ENCODE assay signal across 24 cellular contexts in genomic region chr14:32595496-32595895, GRCh38.
"Had no signal": no experiment of that assay in that cellular context is flagged by ENCODE, and none has a peak within 500 bp of the region (broad histone marks: within the 10 kb centered on the region; RNA-seq: fewer than 3 reads in every experiment).

No MANE protein-coding gene starts in this region.

- DNase-seq: activated CD4-positive, alpha-beta T cell treated with anti-CD3 and anti-CD28 coated beads, Interleukin-2, amount 50 U/mL, for 1 hour; activated CD4-positive, CD25-positive, alpha-beta regulatory T cell treated with anti-CD3 and anti-CD28 coated beads, Interleukin-2, amount 50 U/mL, for 72 hours; activated CD8-positive, alpha-beta T cell treated with anti-CD3 and anti-CD28 coated beads, Interleukin-2, amount 10 ng/mL, durations not matched to agents 7 days and 5 days; activated gamma-delta T cell; activated naive CD4-positive, alpha-beta T cell treated with anti-CD3 and anti-CD28 coated beads, Interleukin-2, amount 50 U/mL, for 16 hours; activated naive CD8-positive, alpha-beta T cell treated with anti-CD3 and anti-CD28 coated beads, Interleukin-2, amount 50 U/mL, for 24 hours; anterior cingulate cortex; endodermal cell; esophagus squamous epithelium; heart right ventricle; left colon; mucosa of descending colon; naive B cell; retina; stimulated activated CD4-positive, alpha-beta T cell treated with anti-CD3 and anti-CD28 coated beads, Interleukin-12 subunit alpha, Interleukin-12 subunit beta, amount 100 ng/mL, for 4 hours; stimulated activated naive CD8-positive, alpha-beta T cell treated with anti-CD3 and anti-CD28 coated beads, Interleukin-15, amount 100 ng/mL, for 72 hours had no signal

- H3K4me3 Mint-ChIP-seq: activated CD8-positive, alpha-beta T cell treated with anti-CD3 and anti-CD28 coated beads, Interleukin-2, amount 10 ng/mL, durations not matched to agents 7 days and 5 days; activated naive CD8-positive, alpha-beta T cell treated with anti-CD3 and anti-CD28 coated beads, Interleukin-2, amount 50 U/mL, for 24 hours; activated T-helper 1 cell treated with anti-CD3 and anti-CD28 coated beads, Interleukin-12 subunit alpha, Interleukin-12 subunit beta, Interleukin-2, Interleukin-4 antibody, amounts not matched to agents 30 ng/mL and 10 ng/mL and 1 ng/mL, durations not matched to agents 14 hours and 24 hours and 36 hours; central memory CD8-positive, alpha-beta T cell; endodermal cell; memory B cell; naive B cell; neural crest cell; stimulated activated naive CD8-positive, alpha-beta T cell treated with anti-CD3 and anti-CD28 coated beads, Interleukin-15, amount 100 ng/mL, for 72 hours had no signal

- H3K4me3 ChIP-seq: coronary artery, esophagus squamous epithelium, heart right ventricle, mucosa of descending colon, tibial nerve had no signal

- H3K27me3 Mint-ChIP-seq: activated naive CD8-positive, alpha-beta T cell treated with anti-CD3 and anti-CD28 coated beads, Interleukin-2, amount 50 U/mL, for 24 hours; central memory CD8-positive, alpha-beta T cell; memory B cell; stimulated activated naive CD8-positive, alpha-beta T cell treated with anti-CD3 and anti-CD28 coated beads, Interleukin-15, amount 100 ng/mL, for 72 hours had no signal

- H3K27me3 ChIP-seq: esophagus squamous epithelium, heart right ventricle, tibial nerve had no signal

- H3K9me3 ChIP-seq: esophagus squamous epithelium, heart right ventricle, mucosa of descending colon, tibial nerve had no signal

- H3K36me3 Mint-ChIP-seq: memory B cell, naive B cell had no signal

- H3K4me1 Mint-ChIP-seq: activated naive CD8-positive, alpha-beta T cell treated with anti-CD3 and anti-CD28 coated beads, Interleukin-2, amount 50 U/mL, for 24 hours; central memory CD8-positive, alpha-beta T cell; endodermal cell; memory B cell; naive B cell; stimulated activated naive CD8-positive, alpha-beta T cell treated with anti-CD3 and anti-CD28 coated beads, Interleukin-15, amount 100 ng/mL, for 72 hours had no signal

- H3K27ac ChIP-seq: coronary artery, esophagus squamous epithelium, heart right ventricle, VCaP had no signal

- H3K9me3 Mint-ChIP-seq: activated naive CD8-positive, alpha-beta T cell treated with anti-CD3 and anti-CD28 coated beads, Interleukin-2, amount 50 U/mL, for 24 hours; activated T-helper 1 cell treated with anti-CD3 and anti-CD28 coated beads, Interleukin-12 subunit alpha, Interleukin-12 subunit beta, Interleukin-2, Interleukin-4 antibody, amounts not matched to agents 30 ng/mL and 10 ng/mL and 1 ng/mL, durations not matched to agents 14 hours and 24 hours and 36 hours; central memory CD8-positive, alpha-beta T cell; endodermal cell; memory B cell; naive B cell; neural crest cell; stimulated activated naive CD8-positive, alpha-beta T cell treated with anti-CD3 and anti-CD28 coated beads, Interleukin-15, amount 100 ng/mL, for 72 hours had no signal

- H3K27ac Mint-ChIP-seq: activated CD8-positive, alpha-beta T cell treated with anti-CD3 and anti-CD28 coated beads, Interleukin-2, amount 10 ng/mL, durations not matched to agents 7 days and 5 days; activated naive CD8-positive, alpha-beta T cell treated with anti-CD3 and anti-CD28 coated beads, Interleukin-2, amount 50 U/mL, for 24 hours; activated T-helper 1 cell treated with anti-CD3 and anti-CD28 coated beads, Interleukin-12 subunit alpha, Interleukin-12 subunit beta, Interleukin-2, Interleukin-4 antibody, amounts not matched to agents 30 ng/mL and 10 ng/mL and 1 ng/mL, durations not matched to agents 14 hours and 24 hours and 36 hours; endodermal cell; memory B cell; naive B cell; progenitor cell of endocrine pancreas; stimulated activated naive CD8-positive, alpha-beta T cell treated with anti-CD3 and anti-CD28 coated beads, Interleukin-15, amount 100 ng/mL, for 72 hours had no signal

- H3K36me3 ChIP-seq: esophagus squamous epithelium, tibial nerve had no signal

- ATAC-seq: activated CD8-positive, alpha-beta T cell treated with anti-CD3 and anti-CD28 coated beads, Interleukin-2, amount 10 ng/mL, durations not matched to agents 7 days and 5 days; activated naive CD8-positive, alpha-beta T cell treated with anti-CD3 and anti-CD28 coated beads, Interleukin-2, amount 50 U/mL, for 24 hours; heart right ventricle; left colon; mucosa of descending colon; stimulated activated naive CD8-positive, alpha-beta T cell treated with anti-CD3 and anti-CD28 coated beads, Interleukin-15, amount 100 ng/mL, for 72 hours had no signal
